8 cellular contexts compared by ENCODE assay signal in genomic region chr12:118052324-118053070, GRCh38. TPM values are rescaled to one million over a fixed set of nuclear protein-coding genes. Genes with fewer than 3 reads are reported as not detected.
DNase-seq lines count a peak whose midpoint lies in the region; ATAC-seq, FAIRE-seq and TF ChIP-seq lines count a peak whose summit lies in the region.

No MANE protein-coding gene starts in this region.

- intact Hi-C loops in mucosa of descending colon (cut with DNase I, micrococcal nuclease) (no loop called here), upper lobe of right lung (cut with DNase I) (no loop called here)

- no peak for TF ChIP-seq CTCF in endodermal cell (conservative IDR thresholded peaks at IDR 0.05)
- TF ChIP-seq CTCF in mucosa of descending colon (IDR thresholded peaks at IDR 0.05) = no peak
- no peak for TF ChIP-seq CTCF in upper lobe of right lung (IDR thresholded peaks at IDR 0.05)

- H3K4me3 ChIP-seq in endodermal cell (ENCODE audit: low read length) (no peak overlapping the region), mucosa of descending colon (no peak overlapping the region), upper lobe of right lung (no peak overlapping the region)

- FAIRE-seq in RCC 7860 (lab: Jason Lieb, UNC) = peak; percentile 95

- H3K27me3 ChIP-seq in endodermal cell (ENCODE audit: control insufficient read depth, insufficient read depth, low read length, poor library complexity, severe bottlenecking) (no peaks in the 10 kb centered on the region), upper lobe of right lung (no peaks in the 10 kb centered on the region)

- WGBS in endodermal cell (ENCODE audit: insufficient coverage in 1 of 2, insufficient read length in 1 of 2), 2 experiments = 92 to 93% methylated on average over 7 to 14 of the region's 14 CpGs

- H3K4me3 Mint-ChIP-seq in endodermal cell = no peak overlapping the region

- H3K4me1 Mint-ChIP-seq in endodermal cell = peaks cover 14% of the 10 kb centered on the region

- H3K36me3 Mint-ChIP-seq in endodermal cell (ENCODE audit: low read depth) = peaks cover 55% of the 10 kb centered on the region

- no peaks in the 10 kb centered on the region for H3K9me3 Mint-ChIP-seq in endodermal cell

- H3K27ac Mint-ChIP-seq in endodermal cell = peak overlapping the region; percentile 27

- ATAC-seq in mucosa of descending colon = peak; percentile 99
- peak; percentile 98 for ATAC-seq in upper lobe of right lung
- ATAC-seq in GM21825 (IDR thresholded peaks at IDR 0.05; ENCODE audit: unreplicated experiment) = no peak

- no peaks in the 10 kb centered on the region for H3K27me3 Mint-ChIP-seq in endodermal cell (ENCODE audit: insufficient read depth)

- H3K36me3 ChIP-seq in endodermal cell (ENCODE audit: control insufficient read depth, insufficient read depth, low read length) (peaks cover 53% of the 10 kb centered on the region), mucosa of descending colon (ENCODE audit: low read depth) (peaks cover 5% of the 10 kb centered on the region), upper lobe of right lung (peaks cover 45% of the 10 kb centered on the region)

- H3K27ac ChIP-seq in endodermal cell (ENCODE audit: low read depth, low read length) = no peak overlapping the region
- peak overlapping the region; percentile 47 for H3K27ac ChIP-seq in upper lobe of right lung

- DNase-seq in Daoy (ENCODE audit: low read depth) = peak; percentile 98
- peak; percentile 97 for DNase-seq in RCC 7860 (ENCODE audit: low spot score)
- peak; percentile 63 for DNase-seq in endodermal cell
- DNase-seq in mucosa of descending colon = peak; percentile 74 to 88 (median 77)
- DNase-seq in upper lobe of right lung = peak; percentile 69
- DNase-seq in NCI-H446 (lab: John Stamatoyannopoulos, UW) = no peak
- no peak for DNase-seq in effector CD4-positive, alpha-beta T cell

- H3K9me3 ChIP-seq in endodermal cell (ENCODE audit: control insufficient read depth, low read length) = no peaks in the 10 kb centered on the region
- H3K9me3 ChIP-seq in mucosa of descending colon = no peaks in the 10 kb centered on the region
- no peaks in the 10 kb centered on the region for H3K9me3 ChIP-seq in upper lobe of right lung

- H3K9ac ChIP-seq in endodermal cell (ENCODE audit: extremely low read depth, low read length, poor library complexity, severe bottlenecking) = no peak overlapping the region

- H3K4me1 ChIP-seq in endodermal cell (ENCODE audit: control insufficient read depth, insufficient read depth, low read length) = no peaks in the 10 kb centered on the region
- peaks cover 36% of the 10 kb centered on the region for H3K4me1 ChIP-seq in mucosa of descending colon (ENCODE audit: low read depth)
- H3K4me1 ChIP-seq in upper lobe of right lung = peaks cover 44% of the 10 kb centered on the region

RNA-seq across cellular contexts. Expression of gene WSB2, which starts 8.5 kb away (rescaled TPM):
- total RNA-seq in Daoy (2014; rRNA removed; shearing (Covaris generic)) = 103 and 111 TPM in 2 replicates
- 10 to 100 TPM; 60.7 to 61.7 TPM for total RNA-seq in endodermal cell
- polyA plus RNA-seq in endodermal cell (2013, experiment 1 of 2) = 54.5 TPM
- polyA plus RNA-seq in endodermal cell (2013, experiment 2 of 2) = 62.1 TPM
- 100 to 1,000 TPM; 103 to 159 (median 119) TPM for total RNA-seq in mucosa of descending colon
- 89.1 TPM for total RNA-seq in upper lobe of right lung

RNA-seq across cellular contexts. Expression of gene RFC5, which starts 36.0 kb away (rescaled TPM):
- total RNA-seq in Daoy (2014; rRNA removed; shearing (Covaris generic)) = 53.0 and 57.0 TPM in 2 replicates
- 10 to 100 TPM; 32.2 to 46.2 TPM for total RNA-seq in endodermal cell
- polyA plus RNA-seq in endodermal cell (2013, experiment 1 of 2) = 56.0 TPM
- 48.0 TPM for polyA plus RNA-seq in endodermal cell (2013, experiment 2 of 2)
- total RNA-seq in mucosa of descending colon = 10 to 100 TPM in 2 of 3 donors, 1 to 10 TPM in 1; 9.8 to 14.7 (median 14.0) TPM
- total RNA-seq in upper lobe of right lung = 8.0 TPM

RNA-seq across cellular contexts. Expression of gene VSIG10, which starts 51.3 kb away (rescaled TPM):
- 18.2 and 18.9 TPM in 2 replicates for total RNA-seq in Daoy (2014; rRNA removed; shearing (Covaris generic))
- total RNA-seq in endodermal cell (10 to 100 TPM; 35.4 to 43.8 TPM), mucosa of descending colon (100 to 1,000 TPM in 1 of 3 donors, 10 to 100 TPM in 2; 56.2 to 131 (median 68.7) TPM), upper lobe of right lung (52.4 TPM)
- polyA plus RNA-seq in endodermal cell (2013, experiment 1 of 2) = 19.1 TPM
- polyA plus RNA-seq in endodermal cell (2013, experiment 2 of 2) = 18.8 TPM

Comparison
In these comparisons a context has a peak if more than half of its experiments do, and no peak if none do; other contexts are left out.
1. DNase-seq: peak in Daoy (single experiment), RCC 7860 (single experiment), endodermal cell (single experiment), mucosa of descending colon (3 of 3) and upper lobe of right lung (single experiment); none in NCI-H446 (0 of 2) and effector CD4-positive, alpha-beta T cell (single experiment).